10 cellular contexts compared by ENCODE assay signal in the genomic region with DNA sequence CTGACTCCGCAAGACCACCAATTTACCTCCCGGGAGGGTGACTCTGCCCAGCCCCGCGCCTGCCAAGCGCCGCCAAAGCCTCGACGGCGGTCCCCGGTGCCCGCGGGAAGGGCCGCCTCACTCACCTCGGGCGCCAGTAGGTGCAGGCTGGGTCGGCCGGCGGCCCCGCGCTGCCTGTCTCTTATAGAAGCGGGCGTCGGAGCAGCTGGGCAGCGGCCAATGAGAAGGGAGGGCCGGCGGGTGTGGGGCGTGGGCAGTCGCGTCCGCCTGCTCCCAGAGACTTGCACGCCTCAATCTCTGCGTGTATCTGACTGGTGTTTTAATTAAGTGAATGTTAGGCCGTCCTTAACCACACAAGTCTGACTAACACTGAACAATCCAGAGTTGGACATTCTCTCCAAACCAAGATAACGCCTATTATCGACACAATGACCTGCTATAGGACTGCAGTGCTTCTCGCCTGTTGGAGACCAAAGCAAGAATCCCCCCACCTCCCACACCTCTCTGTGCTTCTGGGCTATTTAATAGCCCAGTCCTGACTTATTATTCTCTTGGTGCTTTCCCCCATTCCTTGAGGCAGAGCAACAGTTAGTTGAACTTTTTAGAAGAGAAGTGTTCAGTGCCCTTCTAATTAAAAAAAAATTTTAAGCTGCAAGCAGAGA. TPM values are rescaled to one million over a fixed set of nuclear protein-coding genes. Genes with fewer than 3 reads are reported as not detected.
DNase-seq lines count a peak whose midpoint lies in the region; ATAC-seq and TF ChIP-seq lines count a peak whose summit lies in the region.
"Had no signal": no experiment of that assay in that cellular context is flagged by ENCODE, and none has a peak within 500 bp of the region (broad histone marks: within the 10 kb centered on the region; RNA-seq: fewer than 3 reads in every experiment).

A gene (minus strand): TSS at position 154 of the 662 bp plus-strand sequence. CDS start 5,507 bp downstream, outside the sequence.

- TF ChIP-seq CTCF in fibroblast of lung (conservative IDR thresholded peaks at IDR 0.05 in 1 of 2, IDR thresholded peaks at IDR 0.05 in 1 of 2; ENCODE audit: low read depth in 1 of 2, low read length in 2 of 2) (no peak), nephron progenitor cell (IDR thresholded peaks at IDR 0.05) (no peak)

- H4K20me1 ChIP-seq in fibroblast of lung (ENCODE audit: control insufficient read depth, extremely low read depth, insufficient read depth, low read length) = no peaks in the 10 kb centered on the region

- H3K27me3 Mint-ChIP-seq in nephron progenitor cell (ENCODE audit: low read depth, poor library complexity) = peaks cover 69% of the 10 kb centered on the region

- H3K36me3 Mint-ChIP-seq in nephron progenitor cell (ENCODE audit: low read depth) = no peaks in the 10 kb centered on the region

- no peaks in the 10 kb centered on the region for H3K36me3 ChIP-seq in fibroblast of lung (ENCODE audit: control insufficient read depth, insufficient read depth, low read length)
- H3K36me3 ChIP-seq: SJSA1 had no signal

- no peaks in the 10 kb centered on the region for H3K4me1 ChIP-seq in fibroblast of lung (ENCODE audit: control insufficient read depth, extremely low read depth, insufficient read depth, low read length)
- H3K4me1 ChIP-seq: SJSA1 had no signal

- no peaks in the 10 kb centered on the region for H3K79me2 ChIP-seq in fibroblast of lung (ENCODE audit: control insufficient read depth, insufficient read depth, low read length)

- H3K9me3 Mint-ChIP-seq in nephron progenitor cell = peaks cover 27% of the 10 kb centered on the region

- H3K4me2 ChIP-seq in fibroblast of lung (ENCODE audit: extremely low read depth, insufficient read depth, low read length) = peak within 1 kb of the TSS; percentile 75

- no peak within 1 kb of the TSS for H3K4me3 ChIP-seq in fibroblast of lung (replicated peaks in 1 of 4; ENCODE audit: control extremely low read depth in 1 of 4, insufficient read depth in 1 of 4, low read depth in 3 of 4, low read length in 4 of 4)
- H3K4me3 ChIP-seq: SJSA1 had no signal

- peaks cover 13% of the 10 kb centered on the region for H3K27me3 ChIP-seq in fibroblast of lung (ENCODE audit: control insufficient read depth, insufficient read depth, low read length)

- H3K9me3 ChIP-seq in fibroblast of lung (ENCODE audit: control insufficient read depth, insufficient read depth, low read depth, low read length) = no peaks in the 10 kb centered on the region
- H3K9me3 ChIP-seq: SJSA1 had no signal

- H3K27ac ChIP-seq in fibroblast of lung (ENCODE audit: insufficient read depth, low read length) = no peak within 1 kb of the TSS
- H3K27ac ChIP-seq: SJSA1 had no signal

- no peak within 1 kb of the TSS for H2AFZ ChIP-seq in fibroblast of lung (ENCODE audit: low read length)

- ATAC-seq in HG02759 (IDR thresholded peaks at IDR 0.05; ENCODE audit: unreplicated experiment) (no peak), GM21723 (IDR thresholded peaks at IDR 0.05; ENCODE audit: unreplicated experiment) (no peak)

- DNase-seq in D341Med (ENCODE audit: low spot score) = peak; percentile 34
- peak; percentile 58 for DNase-seq in NCI-H2227 treated with DMSO at 0.1 percent for 48 hours (lab: John Stamatoyannopoulos, UW)
- peak; percentile 33 to 89 for DNase-seq in fibroblast of lung (ENCODE audit: low read depth in 2 of 2)
- peak; percentile 71 for DNase-seq in nephron progenitor cell
- no peak for DNase-seq in RKO (ENCODE audit: low spot score)
- no peak for DNase-seq in ureter (ENCODE audit: low spot score)
- DNase-seq: activated naive CD4-positive, alpha-beta T cell treated with Interleukin-2 at 50 U/mL for 16 hours had no signal

- no peak within 1 kb of the TSS for H3K9ac ChIP-seq in fibroblast of lung (ENCODE audit: insufficient read depth, low read length)

- H3K4me3 Mint-ChIP-seq in nephron progenitor cell = peak within 1 kb of the TSS; percentile 26

- no peak within 1 kb of the TSS for H3K27ac Mint-ChIP-seq in nephron progenitor cell

- no peaks in the 10 kb centered on the region for H3K4me1 Mint-ChIP-seq in nephron progenitor cell

RNA-seq across cellular contexts. Expression of the gene that starts here (rescaled TPM):
- total RNA-seq in fibroblast of lung (under 0.01 TPM in 1 of 2 replicates, not detected in the other), ureter (1.7 TPM)
- polyA plus RNA-seq in fibroblast of lung = 0.06 and 0.16 TPM in 2 replicates
- polyA plus RNA-seq in fibroblast of lung (2012) = 0.03 and 0.08 TPM in 2 replicates
- polyA minus RNA-seq in fibroblast of lung (ENCODE audit: low replicate concordance) = not detected in 2 replicates

Comparison
In these comparisons a context has a peak if more than half of its experiments do, and no peak if none do; other contexts are left out.
1. Peak in DNase-seq and H3K4me2 ChIP-seq in fibroblast of lung; RNA of the gene not detected or under 1 TPM.
2. DNase-seq: peak in D341Med (single experiment), NCI-H2227 treated with DMSO at 0.1 percent for 48 hours (single experiment) and nephron progenitor cell (single experiment); none in RKO (single experiment) and ureter (single experiment).